Comparison of ENCODE assay signal across 15 cellular contexts in the genomic region with DNA sequence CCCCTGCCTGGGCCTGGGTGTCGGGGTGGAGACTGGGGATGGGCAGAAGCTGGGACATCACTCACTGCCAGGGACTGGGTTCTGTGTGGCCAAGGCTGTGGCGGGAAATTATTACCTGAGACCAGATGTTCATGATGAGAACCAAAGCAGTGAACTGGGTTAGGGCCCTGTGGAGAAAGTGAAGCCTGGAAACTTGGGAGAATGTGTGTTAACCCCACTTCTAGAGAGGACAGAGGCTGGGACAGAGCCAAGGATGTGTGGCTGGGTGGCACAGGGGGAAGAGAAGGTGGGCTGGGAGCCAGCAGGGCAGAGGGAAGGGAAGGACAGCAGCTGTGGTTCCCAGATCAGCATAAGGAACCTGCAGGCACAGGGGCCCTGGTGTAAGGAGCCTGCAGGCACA. TPM values are rescaled to one million over a fixed set of nuclear protein-coding genes. Genes with fewer than 3 reads are reported as not detected.
A peak's percentile ranks its signal among the peaks of the same experiment; 100 is the strongest.
DNase-seq lines count a peak whose midpoint lies in the region; ATAC-seq and TF ChIP-seq lines count a peak whose summit lies in the region.
"Had no signal": no experiment of that assay in that cellular context is flagged by ENCODE, and none has a peak within 500 bp of the region (broad histone marks: within the 10 kb centered on the region; RNA-seq: fewer than 3 reads in every experiment).

No MANE protein-coding gene starts in this region.

- H4K20me1 ChIP-seq in SK-N-SH (ENCODE audit: insufficient read depth), result peaks cover 6% of the 10 kb centered on the region; the same call in 1 of the 2 replicates

- H3K4me2 ChIP-seq in SK-N-SH, result no peak overlapping the region

- no peak overlapping the region for H3K4me3 Mint-ChIP-seq in HFFc6
- H3K4me3 Mint-ChIP-seq in stimulated activated memory B cell treated with anti-CD40 and anti-IgM and Interleukin-4, amounts not matched to agents 10 μg/mL and 1 μg/mL and 100 μg/mL, for 72 hours, result no peak overlapping the region
- H3K4me3 Mint-ChIP-seq: B cell; CD4-positive, alpha-beta T cell had no signal

- 88% methylated on average over 2 of the region's 2 CpGs for WGBS in SK-N-SH (ENCODE audit: low lambda C conversion rate)

- CTCF ChIA-PET in SK-N-SH (lab: Yijun Ruan, JAX), result interaction anchor here (0.7 to 1.9 kb wide), 2 partner anchors 134 to 204 kb away, joined by 3 to 7 read pairs; no protein-coding TSS in a partner anchor

- H3K4me3 ChIP-seq in SK-N-SH (ENCODE audit: low read depth in 2 of 2, low read length in 1 of 2), result no peak overlapping the region
- H3K4me3 ChIP-seq: HAP-1 had no signal

- no peak for TF ChIP-seq EP300 in SK-N-SH (IDR thresholded peaks at IDR 0.05; ENCODE audit: borderline replicate concordance in 1 of 2, low read depth in 1 of 2, low read length in 1 of 2)

- TF ChIP-seq CTCF in SK-N-SH (IDR thresholded peaks at IDR 0.05), result no peak
- TF ChIP-seq CTCF in HFFc6 (IDR thresholded peaks at IDR 0.05), result no peak

- DNase-seq in SK-N-SH (no peak), HFFc6 (no peak), myocyte (ENCODE audit: low read depth) (peak; percentile 43), Kasumi-1 (lab: John Stamatoyannopoulos, UW) (no peak), MV-4-11 (lab: John Stamatoyannopoulos, UW) (no peak)
- DNase-seq: C1 segment of cervical spinal cord; Calu3; CD4-positive, alpha-beta T cell; DMS153; DMS79 treated with DMSO at 0.1 percent for 48 hours; GDM1 had no signal

- H3K27me3 Mint-ChIP-seq in HFFc6 (ENCODE audit: insufficient read depth), result no peaks in the 10 kb centered on the region; the same call in none of the 2 replicates
- peaks cover 48% of the 10 kb centered on the region for H3K27me3 Mint-ChIP-seq in stimulated activated memory B cell treated with anti-CD40 and anti-IgM and Interleukin-4, amounts not matched to agents 10 μg/mL and 1 μg/mL and 100 μg/mL, for 72 hours

- H3K9me2 ChIP-seq in SK-N-SH, result no peaks in the 10 kb centered on the region

- no peaks in the 10 kb centered on the region for H3K27me3 ChIP-seq in SK-N-SH (ENCODE audit: insufficient read depth)

- no peaks in the 10 kb centered on the region for H3K36me3 ChIP-seq in SK-N-SH (replicated peaks in 1 of 2; ENCODE audit: control insufficient read depth in 1 of 2, insufficient read depth in 2 of 2, low read length in 1 of 2)
- H3K36me3 ChIP-seq: HAP-1 had no signal

- no peak overlapping the region for H2AFZ ChIP-seq in SK-N-SH (ENCODE audit: low read depth)

- H3K4me1 Mint-ChIP-seq in HFFc6 (ENCODE audit: low read depth), result peaks cover 75% of the 10 kb centered on the region
- H3K4me1 Mint-ChIP-seq in stimulated activated memory B cell treated with anti-CD40 and anti-IgM and Interleukin-4, amounts not matched to agents 10 μg/mL and 1 μg/mL and 100 μg/mL, for 72 hours, result no peaks in the 10 kb centered on the region
- H3K4me1 Mint-ChIP-seq: B cell had no signal

- TF ChIP-seq RAD21 in SK-N-SH (IDR thresholded peaks at IDR 0.05; ENCODE audit: low read length), result no peak

- no peaks in the 10 kb centered on the region for H3K9me3 ChIP-seq in SK-N-SH
- H3K9me3 ChIP-seq: HAP-1 had no signal

- peaks cover 7% of the 10 kb centered on the region; the same call in 1 of the 2 replicates for H3K36me3 Mint-ChIP-seq in HFFc6 (ENCODE audit: low read depth)
- H3K36me3 Mint-ChIP-seq in stimulated activated memory B cell treated with anti-CD40 and anti-IgM and Interleukin-4, amounts not matched to agents 10 μg/mL and 1 μg/mL and 100 μg/mL, for 72 hours, result no peaks in the 10 kb centered on the region

- peaks cover 14 to 18% of the 10 kb centered on the region in 2 experiments for H3K4me1 ChIP-seq in SK-N-SH (ENCODE audit: control insufficient read depth in 1 of 2, insufficient read depth in 2 of 2, low read depth in 1 of 2, low read length in 1 of 2)
- H3K4me1 ChIP-seq: HAP-1 had no signal

- no peak for ATAC-seq in SK-N-SH treated with all-trans-retinoic acid at 6 μM for 48 hours
- peak; percentile 22 for ATAC-seq in stimulated activated memory B cell treated with anti-CD40 and anti-IgM and Interleukin-4, amounts not matched to agents 10 μg/mL and 1 μg/mL and 100 μg/mL, for 72 hours

- H3K79me2 ChIP-seq in SK-N-SH (ENCODE audit: insufficient read depth), result peaks cover 17% of the 10 kb centered on the region

- no peak overlapping the region for H3K9ac ChIP-seq in SK-N-SH

- peak overlapping the region; percentile 30 for H3K27ac Mint-ChIP-seq in HFFc6
- H3K27ac Mint-ChIP-seq in stimulated activated memory B cell treated with anti-CD40 and anti-IgM and Interleukin-4, amounts not matched to agents 10 μg/mL and 1 μg/mL and 100 μg/mL, for 72 hours, result no peak overlapping the region
- H3K27ac Mint-ChIP-seq: B cell; CD4-positive, alpha-beta T cell had no signal

- peaks cover 11% of the 10 kb centered on the region for H3F3A ChIP-seq in SK-N-SH (replicated peaks; ENCODE audit: insufficient read depth)

- no peak overlapping the region for H3K27ac ChIP-seq in SK-N-SH (ENCODE audit: low read depth in 2 of 2, low read length in 1 of 2)

- POLR2A ChIA-PET in SK-N-SH (lab: Yijun Ruan, JAX), result no interaction called here

- H3K9me3 Mint-ChIP-seq in HFFc6, result no peaks in the 10 kb centered on the region
- H3K9me3 Mint-ChIP-seq in stimulated activated memory B cell treated with anti-CD40 and anti-IgM and Interleukin-4, amounts not matched to agents 10 μg/mL and 1 μg/mL and 100 μg/mL, for 72 hours, result no peaks in the 10 kb centered on the region
- H3K9me3 Mint-ChIP-seq: CD4-positive, alpha-beta T cell had no signal

TF ChIP-seq in SK-N-SH, 30 proteins besides CTCF, POLR2A, EP300 and RAD21:
- TF ChIP-seq USF1 (IDR thresholded peaks at IDR 0.05; ENCODE audit: borderline replicate concordance, low read depth) (no peak), NFIC (IDR thresholded peaks at IDR 0.05; ENCODE audit: borderline replicate concordance) (0 out of 2 replicates have a peak, but pooled peaks have one; percentile 22)

TF ChIP-seq in SK-N-SH treated with all-trans-retinoic acid at 6 μM for 48 hours, 23 proteins besides CTCF, POLR2A, EP300 and RAD21:
- TF ChIP-seq ZNF70 (CRISPR knock-in tag; IDR thresholded peaks at IDR 0.05), result no peak
- no peak for TF ChIP-seq ZFP30 (CRISPR knock-in tag; IDR thresholded peaks at IDR 0.05)
- TF ChIP-seq, protein P1, sequence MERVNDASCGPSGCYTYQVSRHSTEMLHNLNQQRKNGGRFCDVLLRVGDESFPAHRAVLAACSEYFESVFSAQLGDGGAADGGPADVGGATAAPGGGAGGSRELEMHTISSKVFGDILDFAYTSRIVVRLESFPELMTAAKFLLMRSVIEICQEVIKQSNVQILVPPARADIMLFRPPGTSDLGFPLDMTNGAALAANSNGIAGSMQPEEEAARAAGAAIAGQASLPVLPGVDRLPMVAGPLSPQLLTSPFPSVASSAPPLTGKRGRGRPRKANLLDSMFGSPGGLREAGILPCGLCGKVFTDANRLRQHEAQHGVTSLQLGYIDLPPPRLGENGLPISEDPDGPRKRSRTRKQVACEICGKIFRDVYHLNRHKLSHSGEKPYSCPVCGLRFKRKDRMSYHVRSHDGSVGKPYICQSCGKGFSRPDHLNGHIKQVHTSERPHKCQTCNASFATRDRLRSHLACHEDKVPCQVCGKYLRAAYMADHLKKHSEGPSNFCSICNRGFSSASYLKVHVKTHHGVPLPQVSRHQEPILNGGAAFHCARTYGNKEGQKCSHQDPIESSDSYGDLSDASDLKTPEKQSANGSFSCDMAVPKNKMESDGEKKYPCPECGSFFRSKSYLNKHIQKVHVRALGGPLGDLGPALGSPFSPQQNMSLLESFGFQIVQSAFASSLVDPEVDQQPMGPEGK (CRISPR knock-in tag; IDR thresholded peaks at IDR 0.05; ENCODE audit: borderline replicate concordance), result no peak
- no peak for TF ChIP-seq ZNF8 (CRISPR knock-in tag; IDR thresholded peaks at IDR 0.05)
- TF ChIP-seq ZFP3 (CRISPR knock-in tag; IDR thresholded peaks at IDR 0.05), result no peak
- no peak for TF ChIP-seq ESRRG (CRISPR knock-in tag; IDR thresholded peaks at IDR 0.05)
- TF ChIP-seq ISL1 (CRISPR knock-in tag; IDR thresholded peaks at IDR 0.05), result no peak
- TF ChIP-seq OSR1 (CRISPR knock-in tag; IDR thresholded peaks at IDR 0.05), result no peak

RNA-seq across cellular contexts. Expression of gene CNIH3, which starts 31.3 kb away (rescaled TPM):
- 18.8 and 19.1 TPM in 2 replicates for polyA plus RNA-seq in SK-N-SH (2012; rRNA removed)
- polyA plus RNA-seq in SK-N-SH (2012; cell fraction: cytosol; rRNA removed), result 17.0 and 19.6 TPM in 2 replicates
- polyA plus RNA-seq in SK-N-SH (2012; cell fraction: nucleus; rRNA removed), result 16.5 and 21.3 TPM in 2 replicates
- 10 to 100 TPM; 18.6 to 32.3 (median 30.5) TPM for total RNA-seq in HFFc6 (2021; fragmentation: NEBNext Ultra II Directional; extraction: Animal tissue kit (Norgen Biotek cat#: 25700))
- 6.3 and 14.7 TPM in 2 replicates for total RNA-seq in myocyte
- 6.9 TPM for polyA plus RNA-seq in myocyte (2012)
